8 cellular contexts compared by ENCODE assay signal in genomic region chr20:5118220-5119142, GRCh38. TPM values are rescaled to one million over a fixed set of nuclear protein-coding genes. Genes with fewer than 3 reads are reported as not detected.
DNase-seq lines count a peak whose midpoint lies in the region; ATAC-seq, FAIRE-seq and TF ChIP-seq lines count a peak whose summit lies in the region.

No MANE protein-coding gene starts in this region.

- POLR2A ChIA-PET in A673 (lab: Charles Lee; ENCODE audit: low non-redundant PET): no interaction called here
- POLR2A ChIA-PET in GM12878 (lab: Charles Lee): interaction anchor here (0.6 to 2.0 kb wide), 5 partner anchors 13 to 824 kb away, joined by 3 to 6 read pairs (median 3); no protein-coding TSS in a partner anchor

- ATAC-seq in GM12878: no peak
- no peak for ATAC-seq in HG02642 (IDR thresholded peaks at IDR 0.05; ENCODE audit: poor library complexity, unreplicated experiment)

- H3K9me3 Mint-ChIP-seq in mesothelial cell of epicardium: no peaks in the 10 kb centered on the region

- in situ Hi-C loops in GM12878 (cut with MboI): no loop called here
- in situ Hi-C loops in G401 (cut with HindIII; ENCODE audit: low sequenced_read_pairs): no loop called here

- H3K4me3 ChIP-seq in A673 (ENCODE audit: low read depth, low read length, poor library complexity, severe bottlenecking) (peak overlapping the region; percentile 71), GM12878 (peak overlapping the region; percentile 84)

- BruUV-seq in A673 (replicated peaks; lab: Mats Ljungman, UMichigan) (no TSS peak), GM12878 (replicated peaks; lab: Mats Ljungman, UMichigan) (no TSS peak)

- H3K27me3 ChIP-seq in A673 (replicated peaks; ENCODE audit: insufficient read depth, low read depth, low read length, poor library complexity): no peaks in the 10 kb centered on the region
- no peaks in the 10 kb centered on the region for H3K27me3 ChIP-seq in GM12878 (replicated peaks in 1 of 2; ENCODE audit: control insufficient read depth in 2 of 2, insufficient read depth in 2 of 2, low read length in 1 of 2)

- WGBS in GM12878 (ENCODE audit: insufficient coverage, insufficient replicate concordance, low lambda C conversion rate, missing lambda C conversion rate): under 1% methylated on average over 23 of the region's 23 CpGs

- no peak overlapping the region for H2AFZ ChIP-seq in GM12878 (ENCODE audit: control insufficient read depth, low read depth, low read length)

- SMC1A ChIA-PET in GM12878 (lab: Charles Lee; ENCODE audit: uncharacterized antibody, unreplicated experiment): interaction anchor here (1.0 to 5.8 kb wide), 6 partner anchors 8 to 161 kb away, joined by 3 to 55 read pairs (median 7); partner anchors contain the start of gene CDS2

- peaks cover 17% of the 10 kb centered on the region for H3K36me3 Mint-ChIP-seq in mesothelial cell of epicardium

- no peak for TF ChIP-seq POLR2A in GM12878 (IDR thresholded peaks at IDR 0.05; ENCODE audit: low read depth, low read length)

- H3K4me1 ChIP-seq in A673 (ENCODE audit: insufficient read depth, low read length, poor library complexity, severe bottlenecking): peaks cover 24% of the 10 kb centered on the region
- peaks cover 10% of the 10 kb centered on the region; the same call in 1 of the 2 replicates for H3K4me1 ChIP-seq in GM12878 (ENCODE audit: control insufficient read depth, insufficient read depth, low read length)

- H4K20me1 ChIP-seq in GM12878 (ENCODE audit: control insufficient read depth, insufficient read depth): no peaks in the 10 kb centered on the region

- H3K27me3 Mint-ChIP-seq in mesothelial cell of epicardium (ENCODE audit: low read depth): no peaks in the 10 kb centered on the region

- TF ChIP-seq EP300 in GM12878 (IDR thresholded peaks at IDR 0.05; ENCODE audit: borderline replicate concordance in 1 of 2, control insufficient read depth in 1 of 2, low read depth in 2 of 2, low read length in 2 of 2): no peak

- peak overlapping the region; percentile 86 for H3K27ac Mint-ChIP-seq in mesothelial cell of epicardium

- TF ChIP-seq RAD21 in GM12878 (IDR thresholded peaks at IDR 0.05; ENCODE audit: insufficient read depth, low read depth, low read length): no peak

- intact Hi-C loops in A673 (cut with micrococcal nuclease; ENCODE audit: unreplicated experiment): loop anchor here (2.0 kb wide), 1 partner anchor 74 kb away; no protein-coding TSS in a partner anchor
- intact Hi-C loops in GM12878 (cut with micrococcal nuclease; ENCODE audit: unreplicated experiment): loop anchor here (2.0 kb wide), 1 partner anchor 40 kb away; no protein-coding TSS in a partner anchor

- TF ChIP-seq CTCF in A673 (conservative IDR thresholded peaks at IDR 0.05; ENCODE audit: low read depth, low read length) (no peak), GM12878 (IDR thresholded peaks at IDR 0.05 in 2 of 3, conservative IDR thresholded peaks at IDR 0.05 in 1 of 3; ENCODE audit: control insufficient read depth in 2 of 3, extremely low read depth in 1 of 3, insufficient read depth in 1 of 3, low read depth in 3 of 3, low read length in 3 of 3) (no peak), mesothelial cell of epicardium (IDR thresholded peaks at IDR 0.05; ENCODE audit: unreplicated experiment) (no peak)

- FAIRE-seq in GM12878 (lab: Jason Lieb, UNC): no peak

- DNase-seq in A673 (ENCODE audit: low spot score) (no peak), HT-29 (ENCODE audit: low spot score) (peak; percentile 30), GM12878 (ENCODE audit: low read depth, low spot score) (no peak), mesothelial cell of epicardium (ENCODE audit: low spot score in 2 of 2, unreplicated experiment in 2 of 2) (no peak), G401 (ENCODE audit: low spot score) (no peak), NCI-H1930 (lab: John Stamatoyannopoulos, UW) (no peak), NCI-H526 treated with DMSO at 0.1 percent for 48 hours (lab: John Stamatoyannopoulos, UW) (no peak)

- peaks cover 45% of the 10 kb centered on the region for H3K79me2 ChIP-seq in GM12878 (ENCODE audit: control insufficient read depth, insufficient read depth, low read length)

- peak overlapping the region; percentile 67 for H3K4me2 ChIP-seq in GM12878 (ENCODE audit: control insufficient read depth, insufficient read depth)

- H3K9ac ChIP-seq in GM12878 (ENCODE audit: control insufficient read depth, insufficient read depth, low read length): peak overlapping the region; percentile 94

- H3K36me3 ChIP-seq in A673 (ENCODE audit: insufficient read depth, low read length, poor library complexity, severe bottlenecking): peaks cover 51% of the 10 kb centered on the region
- H3K36me3 ChIP-seq in GM12878 (ENCODE audit: control insufficient read depth in 2 of 2, insufficient read depth in 2 of 2, low read length in 1 of 2): peaks cover 2 to 17% of the 10 kb centered on the region in 2 experiments

- H3K9me3 ChIP-seq in A673 (ENCODE audit: low read depth, low read length, poor library complexity, severe bottlenecking): no peaks in the 10 kb centered on the region
- H3K9me3 ChIP-seq in GM12878 (replicated peaks; ENCODE audit: control insufficient read depth, insufficient read depth, low read length): no peaks in the 10 kb centered on the region

- H3K4me1 Mint-ChIP-seq in mesothelial cell of epicardium: peaks cover 45% of the 10 kb centered on the region

- RAD21 ChIA-PET in GM12878 (lab: Charles Lee; ENCODE audit: unreplicated experiment): interaction anchor here (1.0 to 4.0 kb wide), 3 partner anchors 45 to 307 kb away, joined by 3 to 34 read pairs (median 3); no protein-coding TSS in a partner anchor

- CTCF ChIA-PET in A673 (lab: Charles Lee): no interaction called here
- CTCF ChIA-PET in GM12878 (lab: Yijun Ruan, JAX): interaction anchor here (0.6 to 2.6 kb wide), 6 partner anchors 10 to 330 kb away, joined by 3 to 9 read pairs (median 6); no protein-coding TSS in a partner anchor

- H3K27ac ChIP-seq in A673 (ENCODE audit: low read depth, low read length, poor library complexity, severe bottlenecking) (peak overlapping the region; percentile 95), GM12878 (ENCODE audit: control insufficient read depth, insufficient read depth) (peak overlapping the region; percentile 94)

- peak overlapping the region; percentile 86 for H3K4me3 Mint-ChIP-seq in mesothelial cell of epicardium

RNA-seq across cellular contexts. Expression of gene PCNA, which starts 1.3 kb away (rescaled TPM):
- 397 TPM in 2 replicates for total RNA-seq in A673 (2021)
- total RNA-seq in HT-29 (2014; rRNA removed; shearing (Covaris generic)): 264 and 270 TPM in 2 replicates
- total RNA-seq in GM12878 (2013; cell fraction: nucleolus; rRNA removed): 68.2 and 72.6 TPM in 2 replicates
- 493 and 526 TPM in 2 replicates for total RNA-seq in GM12878 (2014; rRNA removed)
- 470 and 509 TPM in 2 replicates for total RNA-seq in GM12878 (2014; rRNA removed; fragmentation: Illumina TruSeq; extraction: Trizol)
- 389 and 402 TPM in 2 replicates for total RNA-seq in GM12878 (2021)
- polyA plus RNA-seq in GM12878 (2011; ENCODE audit: low read depth): 175 TPM
- 565 and 738 TPM in 2 replicates for polyA plus RNA-seq in GM12878 (2011; rRNA removed)
- polyA plus RNA-seq in GM12878 (2011; cell fraction: cytosol; rRNA removed): 683 and 744 TPM in 2 replicates
- polyA plus RNA-seq in GM12878 (2011; cell fraction: nucleus; rRNA removed): 317 and 447 TPM in 2 replicates
- 215 and 236 TPM in 2 replicates for polyA plus RNA-seq in GM12878 (2012)
- 459 and 487 TPM in 2 replicates for polyA plus RNA-seq in GM12878 (2014; fragmentation: Illumina TruSeq; extraction: Trizol)
- polyA plus RNA-seq in GM12878 (2014; fragmentation: Nextera tagmentation; extraction: Ambion mirVana): 100 to 1,000 TPM; 651 to 694 TPM
- polyA plus RNA-seq in GM12878 (2014; rRNA removed): 464 and 516 TPM in 2 replicates
- 100 to 1,000 TPM; 568 to 618 TPM for polyA plus RNA-seq in GM12878 (2016; fragmentation: Nextera tagmentation; extraction: Ambion mirVana)
- polyA minus RNA-seq in GM12878 (2011; rRNA and poly(A)+ RNA removed): 328 and 409 TPM in 2 replicates
- polyA minus RNA-seq in GM12878 (2011; cell fraction: cytosol; rRNA and poly(A)+ RNA removed): 236 and 284 TPM in 2 replicates
- polyA minus RNA-seq in GM12878 (2011; cell fraction: nucleus; rRNA and poly(A)+ RNA removed): 83.2 and 141 TPM in 2 replicates
- 82.6 to 89.8 TPM (median 87.5 TPM) in 3 replicates for total RNA-seq in mesothelial cell of epicardium
- total RNA-seq in G401 (2014; rRNA removed; shearing (Covaris generic)): 290 and 347 TPM in 2 replicates

RNA-seq across cellular contexts. Expression of gene TMEM230, which starts 5.6 kb away (rescaled TPM):
- total RNA-seq in A673 (2021) (94.6 and 105 TPM in 2 replicates), GM12878 (2014; rRNA removed) (139 and 176 TPM in 2 replicates), GM12878 (2014; rRNA removed; fragmentation: Illumina TruSeq; extraction: Trizol) (102 and 105 TPM in 2 replicates), GM12878 (2021) (81.7 and 82.4 TPM in 2 replicates), mesothelial cell of epicardium (60.7 to 66.5 TPM (median 64.7 TPM) in 3 replicates)
- total RNA-seq in HT-29 (2014; rRNA removed; shearing (Covaris generic)): 90.2 and 93.2 TPM in 2 replicates
- 48.5 and 48.6 TPM in 2 replicates for total RNA-seq in GM12878 (2013; cell fraction: nucleolus; rRNA removed)
- 55.1 TPM for polyA plus RNA-seq in GM12878 (2011; ENCODE audit: low read depth)
- polyA plus RNA-seq in GM12878 (2011; rRNA removed) (131 and 151 TPM in 2 replicates), GM12878 (2014; fragmentation: Illumina TruSeq; extraction: Trizol) (129 and 150 TPM in 2 replicates), GM12878 (2014; fragmentation: Nextera tagmentation; extraction: Ambion mirVana) (10 to 100 TPM; 53.0 to 69.1 TPM), GM12878 (2014; rRNA removed) (141 and 157 TPM in 2 replicates), GM12878 (2016; fragmentation: Nextera tagmentation; extraction: Ambion mirVana) (100 to 1,000 TPM; 183 to 185 TPM)
- 99.3 and 105 TPM in 2 replicates for polyA plus RNA-seq in GM12878 (2011; cell fraction: cytosol; rRNA removed)
- 32.1 and 46.0 TPM in 2 replicates for polyA plus RNA-seq in GM12878 (2011; cell fraction: nucleus; rRNA removed)
- polyA plus RNA-seq in GM12878 (2012): 72.7 and 77.3 TPM in 2 replicates
- polyA minus RNA-seq in GM12878 (2011; rRNA and poly(A)+ RNA removed): 38.9 and 49.5 TPM in 2 replicates
- polyA minus RNA-seq in GM12878 (2011; cell fraction: cytosol; rRNA and poly(A)+ RNA removed): 17.6 and 21.7 TPM in 2 replicates
- 10.4 and 10.6 TPM in 2 replicates for polyA minus RNA-seq in GM12878 (2011; cell fraction: nucleus; rRNA and poly(A)+ RNA removed)
- total RNA-seq in G401 (2014; rRNA removed; shearing (Covaris generic)): 105 and 117 TPM in 2 replicates

RNA-seq across cellular contexts. Expression of gene CDS2, which starts 8.3 kb away (rescaled TPM):
- total RNA-seq in A673 (2021): 67.4 and 68.1 TPM in 2 replicates
- 5.9 and 7.1 TPM in 2 replicates for total RNA-seq in HT-29 (2014; rRNA removed; shearing (Covaris generic))
- total RNA-seq in GM12878 (2013; cell fraction: nucleolus; rRNA removed): 65.8 and 72.7 TPM in 2 replicates
- total RNA-seq in GM12878 (2014; rRNA removed): 16.5 and 19.6 TPM in 2 replicates
- 19.3 and 19.8 TPM in 2 replicates for total RNA-seq in GM12878 (2014; rRNA removed; fragmentation: Illumina TruSeq; extraction: Trizol)
- 41.1 and 41.4 TPM in 2 replicates for total RNA-seq in GM12878 (2021)
- 8.5 TPM for polyA plus RNA-seq in GM12878 (2011; ENCODE audit: low read depth)
- 89.4 and 94.7 TPM in 2 replicates for polyA plus RNA-seq in GM12878 (2011; rRNA removed)
- 34.4 and 52.3 TPM in 2 replicates for polyA plus RNA-seq in GM12878 (2011; cell fraction: cytosol; rRNA removed)
- 38.5 and 57.8 TPM in 2 replicates for polyA plus RNA-seq in GM12878 (2011; cell fraction: nucleus; rRNA removed)
- 9.9 and 13.1 TPM in 2 replicates for polyA plus RNA-seq in GM12878 (2012)
- 26.4 and 29.3 TPM in 2 replicates for polyA plus RNA-seq in GM12878 (2014; fragmentation: Illumina TruSeq; extraction: Trizol)
- polyA plus RNA-seq in GM12878 (2014; fragmentation: Nextera tagmentation; extraction: Ambion mirVana): 10 to 100 TPM; 11.5 to 15.4 TPM
- 13.5 and 17.8 TPM in 2 replicates for polyA plus RNA-seq in GM12878 (2014; rRNA removed)
- polyA plus RNA-seq in GM12878 (2016; fragmentation: Nextera tagmentation; extraction: Ambion mirVana): 10 to 100 TPM; 59.5 to 59.8 TPM
- 64.4 and 105 TPM in 2 replicates for polyA minus RNA-seq in GM12878 (2011; rRNA and poly(A)+ RNA removed)
- 9.4 and 16.5 TPM in 2 replicates for polyA minus RNA-seq in GM12878 (2011; cell fraction: cytosol; rRNA and poly(A)+ RNA removed)
- 15.5 and 20.8 TPM in 2 replicates for polyA minus RNA-seq in GM12878 (2011; cell fraction: nucleus; rRNA and poly(A)+ RNA removed)
- 41.6 to 44.9 TPM (median 42.2 TPM) in 3 replicates for total RNA-seq in mesothelial cell of epicardium
- total RNA-seq in G401 (2014; rRNA removed; shearing (Covaris generic)): 12.0 and 12.7 TPM in 2 replicates
